ENCODE assay signal across 11 cellular contexts in genomic region chr2:47076126-47076506, GRCh38.
DNase-seq lines count a peak whose midpoint lies in the region; ATAC-seq and TF ChIP-seq lines count a peak whose summit lies in the region.
"Had no signal": no experiment of that assay in that cellular context is flagged by ENCODE, and none has a peak within 500 bp of the region (broad histone marks: within the 10 kb centered on the region; RNA-seq: fewer than 3 reads in every experiment).

No MANE protein-coding gene starts in this region.

- no peaks in the 10 kb centered on the region for H3K9me2 ChIP-seq in hepatocyte (replicated peaks; ENCODE audit: insufficient read depth)

- H3K9me3 Mint-ChIP-seq in CD14-positive monocyte (peaks cover 0 to 2% (median 0%) of the 10 kb centered on the region in 7 donors), WTC11 (no peaks in the 10 kb centered on the region)

- peak overlapping the region; percentile 37 for H3K9ac ChIP-seq in smooth muscle cell (ENCODE audit: low read depth)

- 94% methylated on average over 8 of the region's 8 CpGs for WGBS in hepatocyte (ENCODE audit: low lambda C conversion rate, missing lambda C conversion rate)
- 96% methylated on average over 8 of the region's 8 CpGs for WGBS in smooth muscle cell (ENCODE audit: low lambda C conversion rate)

- intact Hi-C loops in CD14-positive monocyte (cut with micrococcal nuclease): no loop called here

- H3K36me3 Mint-ChIP-seq in CD14-positive monocyte (peaks cover 50 to 68% of the 10 kb centered on the region in 2 donors), WTC11 (no peaks in the 10 kb centered on the region)

- no peak overlapping the region for H3K4me3 Mint-ChIP-seq in CD14-positive monocyte
- H3K4me3 Mint-ChIP-seq in WTC11: no peak overlapping the region

- CTCF ChIA-PET in WTC11 (lab: Charles Lee): interaction anchor here (1.0 to 2.2 kb wide), 6 partner anchors 12 to 257 kb away, joined by 3 to 6 read pairs (median 4); no protein-coding TSS in a partner anchor

- H3K4me3 ChIP-seq in hepatocyte: no peak overlapping the region
- H3K4me3 ChIP-seq in smooth muscle cell: no peak overlapping the region

- DNase-seq in CD14-positive monocyte (ENCODE audit: low spot score) (no peak), WTC11 (ENCODE audit: low spot score) (no peak), hepatocyte (ENCODE audit: low spot score) (no peak), smooth muscle cell (lab: John Stamatoyannopoulos, UW; ENCODE audit: unreplicated experiment) (no peak), foreskin melanocyte (no peak), GM13977 (ENCODE audit: low spot score) (no peak), GM13976 (ENCODE audit: low spot score) (no peak), NCI-H187 (lab: John Stamatoyannopoulos, UW) (no peak)
- DNase-seq: AML-193, NCI-H1694 treated with DMSO at 0.1 percent for 48 hours, retina had no signal

- H3K79me2 ChIP-seq in hepatocyte (no peaks in the 10 kb centered on the region), smooth muscle cell (ENCODE audit: low read depth) (no peaks in the 10 kb centered on the region)

- H4K20me1 ChIP-seq in hepatocyte (ENCODE audit: insufficient read depth, poor library complexity, severe bottlenecking): no peaks in the 10 kb centered on the region
- no peaks in the 10 kb centered on the region for H4K20me1 ChIP-seq in smooth muscle cell (ENCODE audit: low read depth)

- H3K27me3 ChIP-seq in hepatocyte (no peaks in the 10 kb centered on the region), smooth muscle cell (ENCODE audit: low read depth) (no peaks in the 10 kb centered on the region)

- no peaks in the 10 kb centered on the region for H3K9me3 ChIP-seq in hepatocyte (ENCODE audit: low read depth)
- no peaks in the 10 kb centered on the region for H3K9me3 ChIP-seq in smooth muscle cell (replicated peaks; ENCODE audit: low read depth)

- H3K36me3 ChIP-seq in hepatocyte (replicated peaks; ENCODE audit: insufficient read depth, low read depth) (no peaks in the 10 kb centered on the region), smooth muscle cell (ENCODE audit: low read depth) (no peaks in the 10 kb centered on the region)

- H3K4me2 ChIP-seq in hepatocyte (no peak overlapping the region), smooth muscle cell (peak overlapping the region; percentile 34)

- POLR2A ChIA-PET in WTC11 (lab: Charles Lee): interaction anchor here (0.6 kb wide), 1 partner anchor 96 kb away, joined by 6 read pairs; no protein-coding TSS in a partner anchor

- no peak for ATAC-seq in WTC11

- H3K27me3 Mint-ChIP-seq in CD14-positive monocyte (ENCODE audit: low read depth in 3 of 3) (peaks cover 0 to 16% (median 2%) of the 10 kb centered on the region in 3 donors), WTC11 (ENCODE audit: low read depth) (no peaks in the 10 kb centered on the region; the same call in 1 of the 2 replicates)

- TF ChIP-seq CTCF in CD14-positive monocyte (IDR thresholded peaks at IDR 0.05) (no peak), WTC11 (IDR thresholded peaks at IDR 0.05) (no peak), hepatocyte (IDR thresholded peaks at IDR 0.05; ENCODE audit: poor library complexity) (no peak), smooth muscle cell (IDR thresholded peaks at IDR 0.05; ENCODE audit: borderline replicate concordance, insufficient read depth, poor library complexity, severe bottlenecking) (no peak), GM13977 (IDR thresholded peaks at IDR 0.05; ENCODE audit: extremely low read depth, insufficient read depth, missing control alignments) (no peak), GM13976 (IDR thresholded peaks at IDR 0.05; ENCODE audit: borderline replicate concordance, control extremely low read depth, extremely low read depth, insufficient read depth, missing control alignments) (no peak)

- in situ Hi-C loops in GM13977 (cut with MboI; ENCODE audit: low pct_unique_long_range_greater_than_20kb, low sequenced_read_pairs, unreplicated experiment) (no loop called here), GM13976 (cut with MboI; ENCODE audit: low sequenced_read_pairs, unreplicated experiment) (no loop called here)

- H3K4me1 ChIP-seq in hepatocyte (ENCODE audit: insufficient read depth): peaks cover 25% of the 10 kb centered on the region
- peaks cover 4% of the 10 kb centered on the region for H3K4me1 ChIP-seq in smooth muscle cell (ENCODE audit: low read depth)

- peak overlapping the region; percentile 62 to 100 (median 91) for H3K27ac Mint-ChIP-seq in CD14-positive monocyte
- H3K27ac Mint-ChIP-seq in WTC11: 0 out of 2 replicates have a peak overlapping the region, but pooled peaks have one; percentile 62

- H2AFZ ChIP-seq in hepatocyte (no peak overlapping the region), smooth muscle cell (ENCODE audit: low read depth) (no peak overlapping the region)

- H3F3A ChIP-seq in smooth muscle cell (ENCODE audit: low read depth): peaks cover 13% of the 10 kb centered on the region

- H3K4me1 Mint-ChIP-seq in CD14-positive monocyte: peaks cover 98% of the 10 kb centered on the region
- H3K4me1 Mint-ChIP-seq in WTC11: peaks cover 55% of the 10 kb centered on the region

- H3K27ac ChIP-seq in hepatocyte: peak overlapping the region; percentile 69
- H3K27ac ChIP-seq in smooth muscle cell (ENCODE audit: low read depth): peak overlapping the region; percentile 94

TF ChIP-seq in WTC11, 78 proteins besides CTCF, POLR2A, EP300 and RAD21:
- no peak for TF ChIP-seq ZNF121 (CRISPR knock-in tag; IDR thresholded peaks at IDR 0.05)
- no peak for TF ChIP-seq USF1 (CRISPR knock-in tag; IDR thresholded peaks at IDR 0.05)
- no peak for TF ChIP-seq CBFB (CRISPR knock-in tag; IDR thresholded peaks at IDR 0.05; ENCODE audit: low read depth)
- TF ChIP-seq TEAD4 (CRISPR knock-in tag; IDR thresholded peaks at IDR 0.05): no peak
- no peak for TF ChIP-seq SMAD4 (CRISPR knock-in tag; IDR thresholded peaks at IDR 0.05)
- no peak for TF ChIP-seq MXD4 (CRISPR knock-in tag; IDR thresholded peaks at IDR 0.05; ENCODE audit: borderline replicate concordance)
- TF ChIP-seq NFE2L1 (CRISPR knock-in tag; IDR thresholded peaks at IDR 0.05): no peak
- TF ChIP-seq AFF4 (CRISPR knock-in tag; IDR thresholded peaks at IDR 0.05; ENCODE audit: borderline replicate concordance): no peak
- TF ChIP-seq ZNF423 (CRISPR knock-in tag; IDR thresholded peaks at IDR 0.05): no peak
- TF ChIP-seq TP53 (CRISPR knock-in tag; IDR thresholded peaks at IDR 0.05): no peak
- no peak for TF ChIP-seq HMGA2 (CRISPR knock-in tag; IDR thresholded peaks at IDR 0.05)
- no peak for TF ChIP-seq FOXJ3 (CRISPR knock-in tag; IDR thresholded peaks at IDR 0.05; ENCODE audit: borderline replicate concordance)
- no peak for TF ChIP-seq ATF3 (CRISPR knock-in tag; conservative IDR thresholded peaks at IDR 0.05)
- no peak for TF ChIP-seq EMX1 (CRISPR knock-in tag; IDR thresholded peaks at IDR 0.05)
- no peak for TF ChIP-seq ZNF263 (CRISPR knock-in tag; IDR thresholded peaks at IDR 0.05; ENCODE audit: low read depth)
- no peak for TF ChIP-seq E2F4 (CRISPR knock-in tag; IDR thresholded peaks at IDR 0.05; ENCODE audit: borderline replicate concordance, low read depth)
- TF ChIP-seq ESRRA (CRISPR knock-in tag; IDR thresholded peaks at IDR 0.05; ENCODE audit: borderline replicate concordance): no peak
